Comparison of ENCODE assay signal across 20 cellular contexts in the genomic region with DNA sequence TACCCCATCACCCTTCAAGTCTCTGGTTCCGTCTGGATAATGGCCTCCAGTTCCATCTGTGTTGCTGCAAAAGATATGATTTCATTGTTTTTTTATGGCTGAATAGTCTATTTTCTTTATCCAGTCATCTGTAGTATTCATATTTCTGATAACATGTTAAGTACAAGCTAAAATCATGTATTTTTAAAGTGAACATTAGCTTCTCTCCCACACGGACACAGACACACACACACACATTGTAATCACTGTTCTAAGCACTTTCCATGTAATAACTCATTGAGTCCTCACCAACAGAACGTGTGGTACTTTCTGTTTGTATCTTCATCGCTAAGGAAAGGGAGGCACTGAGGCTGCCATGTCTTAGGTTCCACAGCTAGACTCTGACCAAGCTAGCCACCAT. TPM values are rescaled to one million over a fixed set of nuclear protein-coding genes. Genes with fewer than 3 reads are reported as not detected.
DNase-seq lines count a peak whose midpoint lies in the region; ATAC-seq, FAIRE-seq and TF ChIP-seq lines count a peak whose summit lies in the region.
"Had no signal": no experiment of that assay in that cellular context is flagged by ENCODE, and none has a peak within 500 bp of the region (broad histone marks: within the 10 kb centered on the region; RNA-seq: fewer than 3 reads in every experiment).

No MANE protein-coding gene starts in this region.

- ATAC-seq in HepG2 = no peak
- ATAC-seq in right lobe of liver = no peak
- no peak for ATAC-seq in activated B cell treated with CpG ODN at 0.5 μM for 24 hours (ENCODE audit: low read depth)
- ATAC-seq in central memory CD8-positive, alpha-beta T cell (replicated peaks; ENCODE audit: extremely low read depth, poor library complexity, severe bottlenecking) = no peak
- no peak for ATAC-seq in stimulated activated naive B cell treated with anti-CD40 and anti-IgM and Interleukin-4, amounts not matched to agents 10 μg/mL and 1 μg/mL and 100 μg/mL, for 72 hours (replicated peaks)
- no peak for ATAC-seq in upper lobe of left lung (ENCODE audit: low FRiP score in 2 of 2)
- ATAC-seq in GM18498 (IDR thresholded peaks at IDR 0.05; ENCODE audit: unreplicated experiment) = no peak

- TF ChIP-seq POLR2A in HepG2 (IDR thresholded peaks at IDR 0.05; ENCODE audit: insufficient read depth in 1 of 2, low read depth in 2 of 2, low read length in 2 of 2) (no peak), right lobe of liver (IDR thresholded peaks at IDR 0.05) (no peak), upper lobe of left lung (IDR thresholded peaks at IDR 0.05) (no peak)

- TF ChIP-seq EP300 in HepG2 (IDR thresholded peaks at IDR 0.05; ENCODE audit: low read depth in 2 of 2, low read length in 2 of 2) (no peak), HepG2 (CRISPR knock-in tag; IDR thresholded peaks at IDR 0.05; ENCODE audit: borderline replicate concordance) (no peak), upper lobe of left lung (IDR thresholded peaks at IDR 0.05) (no peak)

- intact Hi-C loops in HepG2 (cut with micrococcal nuclease; ENCODE audit: unreplicated experiment) = no loop called here
- intact Hi-C loops in right lobe of liver (cut with DNase I) = no loop called here
- intact Hi-C loops in activated B cell treated with CpG ODN at 0.5 μM for 24 hours (cut with micrococcal nuclease) = no loop called here

- peak overlapping the region; percentile 20 for H3K27ac Mint-ChIP-seq in activated B cell treated with CpG ODN at 0.5 μM for 24 hours
- peak overlapping the region; percentile 89 for H3K27ac Mint-ChIP-seq in central memory CD8-positive, alpha-beta T cell (ENCODE audit: low read depth)
- H3K27ac Mint-ChIP-seq in stimulated activated naive B cell treated with anti-CD40 and anti-IgM and Interleukin-4, amounts not matched to agents 10 μg/mL and 1 μg/mL and 100 μg/mL, for 72 hours = peak overlapping the region; percentile 88
- H3K27ac Mint-ChIP-seq: progenitor cell of endocrine pancreas had no signal

- POLR2A ChIA-PET in HepG2 (lab: Yijun Ruan, JAX) (no interaction called here), activated B cell treated with CpG ODN at 0.5 μM for 24 hours (lab: Charles Lee) (interaction anchor here (1.2 kb wide), 1 partner anchor 11 kb away, joined by 3 read pairs; no protein-coding TSS in a partner anchor)

- H3K4me1 Mint-ChIP-seq in activated B cell treated with CpG ODN at 0.5 μM for 24 hours = peaks cover 93% of the 10 kb centered on the region
- H3K4me1 Mint-ChIP-seq in central memory CD8-positive, alpha-beta T cell = peaks cover 92% of the 10 kb centered on the region
- H3K4me1 Mint-ChIP-seq in stimulated activated naive B cell treated with anti-CD40 and anti-IgM and Interleukin-4, amounts not matched to agents 10 μg/mL and 1 μg/mL and 100 μg/mL, for 72 hours = peaks cover 82 to 94% of the 10 kb centered on the region in 2 donors

- H3K4me3 Mint-ChIP-seq in activated B cell treated with CpG ODN at 0.5 μM for 24 hours = no peak overlapping the region
- peak overlapping the region; percentile 74 for H3K4me3 Mint-ChIP-seq in central memory CD8-positive, alpha-beta T cell
- H3K4me3 Mint-ChIP-seq in stimulated activated naive B cell treated with anti-CD40 and anti-IgM and Interleukin-4, amounts not matched to agents 10 μg/mL and 1 μg/mL and 100 μg/mL, for 72 hours = no peak overlapping the region
- H3K4me3 Mint-ChIP-seq: neural crest cell had no signal

- H3K27me3 ChIP-seq in HepG2 (ENCODE audit: control insufficient read depth in 1 of 2, insufficient read depth in 2 of 2, low read length in 2 of 2) = no peaks in the 10 kb centered on the region
- H3K27me3 ChIP-seq in right lobe of liver = no peaks in the 10 kb centered on the region
- no peaks in the 10 kb centered on the region for H3K27me3 ChIP-seq in upper lobe of left lung

- peak; percentile 67 for FAIRE-seq in HepG2 (lab: Jason Lieb, UNC)

- no peak overlapping the region for H3K4me3 ChIP-seq in HepG2 (replicated peaks in 1 of 3; ENCODE audit: insufficient read depth in 1 of 3, low read depth in 2 of 3, low read length in 3 of 3)
- no peak overlapping the region for H3K4me3 ChIP-seq in right lobe of liver
- no peak overlapping the region for H3K4me3 ChIP-seq in upper lobe of left lung
- H3K4me3 ChIP-seq: left ventricle myocardium inferior had no signal

- BruUV-seq in HepG2 (replicated peaks; lab: Mats Ljungman, UMichigan) = no TSS peak

- TF ChIP-seq CTCF in HepG2 (CRISPR knock-in tag; IDR thresholded peaks at IDR 0.05) (no peak), right lobe of liver (IDR thresholded peaks at IDR 0.05) (no peak), activated B cell treated with CpG ODN at 0.5 μM for 24 hours (IDR thresholded peaks at IDR 0.05) (no peak), upper lobe of left lung (IDR thresholded peaks at IDR 0.05) (no peak)

- no peak overlapping the region for H3K4me2 ChIP-seq in HepG2 (ENCODE audit: low read depth, low read length)

- CTCF ChIA-PET in HepG2 (lab: Yijun Ruan, JAX; ENCODE audit: low intra/inter-chr PET ratio, low total read pairs) = no interaction called here
- CTCF ChIA-PET in activated B cell treated with CpG ODN at 0.5 μM for 24 hours (lab: Charles Lee) = interaction anchor here (1.0 kb wide), 1 partner anchor 29 kb away, joined by 3 read pairs; no protein-coding TSS in a partner anchor

- in situ Hi-C loops in HepG2 (cut with HindIII; ENCODE audit: extremely low pct_ligation_motif_present, low pct_unique_long_range_greater_than_20kb) = no loop called here

- H3K4me1 ChIP-seq in HepG2 (ENCODE audit: insufficient read depth, low read length) (peaks cover 7% of the 10 kb centered on the region; the same call in 1 of the 2 replicates), right lobe of liver (no peaks in the 10 kb centered on the region), upper lobe of left lung (peaks cover 35 to 52% (median 41%) of the 10 kb centered on the region in 4 donors)

- H3K9me3 ChIP-seq in HepG2 (ENCODE audit: low read length) (no peaks in the 10 kb centered on the region), right lobe of liver (no peaks in the 10 kb centered on the region), upper lobe of left lung (no peaks in the 10 kb centered on the region)
- H3K9me3 ChIP-seq: left ventricle myocardium inferior had no signal

- H2AFZ ChIP-seq in HepG2 (ENCODE audit: low read length) = no peak overlapping the region

- DNase-seq in HepG2 (ENCODE audit: low spot score) (no peak), right lobe of liver (no peak), activated B cell treated with CpG ODN at 0.5 μM for 24 hours (no peak), NCI-H226 (no peak), upper lobe of left lung (no peak)
- no peak for DNase-seq in central memory CD8-positive, alpha-beta T cell (ENCODE audit: low spot score in 2 of 2)
- DNase-seq in stimulated activated naive B cell treated with anti-CD40 and anti-IgM and Interleukin-4, amounts not matched to agents 10 μg/mL and 1 μg/mL and 100 μg/mL, for 72 hours = no peak
- DNase-seq: cerebellar nuclear complex, DMS53, erythroblast, foreskin fibroblast, GDM1, H7, left ventricle myocardium inferior, NCI-H146, NCI-H526 treated with DMSO at 0.1 percent for 48 hours, T-helper 9 cell had no signal

- no peak overlapping the region for H3K9ac ChIP-seq in HepG2 (ENCODE audit: insufficient read depth, low read depth, low read length)

- H3K36me3 ChIP-seq in HepG2 (replicated peaks in 1 of 2; ENCODE audit: control insufficient read depth in 1 of 2, insufficient read depth in 2 of 2, low read length in 2 of 2) = peaks cover 0 to 1% of the 10 kb centered on the region in 2 experiments; a peak in 2 of 5 replicates
- no peaks in the 10 kb centered on the region for H3K36me3 ChIP-seq in right lobe of liver
- H3K36me3 ChIP-seq in upper lobe of left lung = no peaks in the 10 kb centered on the region
- H3K36me3 ChIP-seq: left ventricle myocardium inferior had no signal

- no peaks in the 10 kb centered on the region for H3K27me3 Mint-ChIP-seq in activated B cell treated with CpG ODN at 0.5 μM for 24 hours
- no peaks in the 10 kb centered on the region for H3K27me3 Mint-ChIP-seq in central memory CD8-positive, alpha-beta T cell
- H3K27me3 Mint-ChIP-seq in stimulated activated naive B cell treated with anti-CD40 and anti-IgM and Interleukin-4, amounts not matched to agents 10 μg/mL and 1 μg/mL and 100 μg/mL, for 72 hours = no peaks in the 10 kb centered on the region
- H3K27me3 Mint-ChIP-seq: progenitor cell of endocrine pancreas had no signal

- TF ChIP-seq RAD21 in HepG2 (CRISPR knock-in tag; IDR thresholded peaks at IDR 0.05) = no peak

- 94% methylated on average over 4 of the region's 4 CpGs for WGBS in HepG2 (ENCODE audit: low lambda C conversion rate)
- 79% methylated on average over 4 of the region's 4 CpGs for WGBS in right lobe of liver (ENCODE audit: insufficient coverage, low coverage, low lambda C conversion rate, missing lambda C conversion rate)
- WGBS in upper lobe of left lung, 2 donors = 80 to 86% methylated on average over 4 of the region's 4 CpGs

- H3K36me3 Mint-ChIP-seq in activated B cell treated with CpG ODN at 0.5 μM for 24 hours (ENCODE audit: low read depth) = peaks cover 47% of the 10 kb centered on the region
- H3K36me3 Mint-ChIP-seq in central memory CD8-positive, alpha-beta T cell (ENCODE audit: insufficient read depth) = peaks cover 44% of the 10 kb centered on the region
- peaks cover 54 to 79% of the 10 kb centered on the region in 2 donors for H3K36me3 Mint-ChIP-seq in stimulated activated naive B cell treated with anti-CD40 and anti-IgM and Interleukin-4, amounts not matched to agents 10 μg/mL and 1 μg/mL and 100 μg/mL, for 72 hours

- H3K79me2 ChIP-seq in HepG2 (ENCODE audit: insufficient read depth, low read length) = peaks cover 50% of the 10 kb centered on the region

- H3K9me3 Mint-ChIP-seq in activated B cell treated with CpG ODN at 0.5 μM for 24 hours = no peaks in the 10 kb centered on the region
- no peaks in the 10 kb centered on the region for H3K9me3 Mint-ChIP-seq in central memory CD8-positive, alpha-beta T cell
- H3K9me3 Mint-ChIP-seq in stimulated activated naive B cell treated with anti-CD40 and anti-IgM and Interleukin-4, amounts not matched to agents 10 μg/mL and 1 μg/mL and 100 μg/mL, for 72 hours = peaks cover 0 to 3% of the 10 kb centered on the region in 2 donors
- H3K9me3 Mint-ChIP-seq: neural crest cell had no signal

- H4K20me1 ChIP-seq in HepG2 (ENCODE audit: insufficient read depth, low read length) = no peaks in the 10 kb centered on the region; the same call in none of the 2 replicates

- H3K27ac ChIP-seq in HepG2 (ENCODE audit: extremely low read length, insufficient read depth, low read length) = no peak overlapping the region
- no peak overlapping the region for H3K27ac ChIP-seq in right lobe of liver
- no peak overlapping the region for H3K27ac ChIP-seq in upper lobe of left lung
- H3K27ac ChIP-seq: left ventricle myocardium inferior had no signal

RNA-seq across cellular contexts. Expression of gene NCK2, which starts 8.0 kb away (rescaled TPM):
- total RNA-seq in HepG2 (2016; rRNA removed; fragmentation: Illumina TruSeq; extraction: Trizol) (21.3 and 23.5 TPM in 2 replicates), right lobe of liver (10 to 100 TPM in 1 of 6 experiments, 1 to 10 TPM in 5; 4.8 to 11.7 (median 7.1) TPM), activated B cell treated with CpG ODN at 0.5 μM for 24 hours (52.9 and 53.4 TPM in 2 replicates), upper lobe of left lung (10 to 100 TPM; 29.3 to 48.6 (median 37.9) TPM)
- total RNA-seq in HepG2 (2016; cell fraction: cytosol; rRNA removed; fragmentation: Illumina TruSeq; extraction: Trizol; ENCODE audit: low read depth) = 20.1 and 23.4 TPM in 2 replicates
- 17.9 and 25.3 TPM in 2 replicates for total RNA-seq in HepG2 (2016; cell fraction: insoluble cytoplasmic fraction; rRNA removed; fragmentation: Illumina TruSeq; extraction: Trizol)
- 50.5 and 50.9 TPM in 2 replicates for total RNA-seq in HepG2 (2016; cell fraction: membrane; rRNA removed; fragmentation: Illumina TruSeq; extraction: Trizol)
- 12.0 and 12.1 TPM in 2 replicates for total RNA-seq in HepG2 (2016; cell fraction: nucleus; rRNA removed; fragmentation: Illumina TruSeq; extraction: Trizol)
- polyA plus RNA-seq in HepG2 (2011; rRNA removed) = 14.8 and 19.5 TPM in 2 replicates
- 21.4 and 24.5 TPM in 2 replicates for polyA plus RNA-seq in HepG2 (2011; cell fraction: cytosol; rRNA removed)
- polyA plus RNA-seq in HepG2 (2011; cell fraction: nucleus; rRNA removed) = 8.9 and 9.7 TPM in 2 replicates
- polyA plus RNA-seq in HepG2 (2012) = 20.9 and 25.1 TPM in 2 replicates
- polyA plus RNA-seq in HepG2 (2016; cell fraction: cytosol; fragmentation: Illumina TruSeq; extraction: Trizol; ENCODE audit: low read depth) = 30.8 and 31.3 TPM in 2 replicates
- 24.5 and 29.7 TPM in 2 replicates for polyA plus RNA-seq in HepG2 (2016; cell fraction: insoluble cytoplasmic fraction; fragmentation: Illumina TruSeq; extraction: Trizol; ENCODE audit: low read depth)
- 53.4 and 56.8 TPM in 2 replicates for polyA plus RNA-seq in HepG2 (2016; cell fraction: membrane; fragmentation: Illumina TruSeq; extraction: Trizol; ENCODE audit: low read depth)
- 18.9 and 21.5 TPM in 2 replicates for polyA plus RNA-seq in HepG2 (2016; cell fraction: nucleus; fragmentation: Illumina TruSeq; extraction: Trizol; ENCODE audit: insufficient read depth, low read depth)
- 4.0 and 18.1 TPM in 2 replicates for polyA minus RNA-seq in HepG2 (2011; rRNA and poly(A)+ RNA removed; ENCODE audit: low replicate concordance)
- polyA minus RNA-seq in HepG2 (2011; cell fraction: cytosol; rRNA and poly(A)+ RNA removed) = 9.8 and 11.4 TPM in 2 replicates
- polyA minus RNA-seq in HepG2 (2011; cell fraction: nucleus; rRNA and poly(A)+ RNA removed) = 9.0 and 11.7 TPM in 2 replicates

Comparison
In these comparisons a context has a peak if more than half of its experiments do, and no peak if none do; other contexts are left out.
1. H3K27ac Mint-ChIP-seq: peak in every context shown above with its lines; median percentile 89 in central memory CD8-positive, alpha-beta T cell; 88 in stimulated activated naive B cell treated with anti-CD40 and anti-IgM and Interleukin-4, amounts not matched to agents 10 μg/mL and 1 μg/mL and 100 μg/mL, for 72 hours; 20 in activated B cell treated with CpG ODN at 0.5 μM for 24 hours.